14 cellular contexts compared by ENCODE assay signal in the genomic region with DNA sequence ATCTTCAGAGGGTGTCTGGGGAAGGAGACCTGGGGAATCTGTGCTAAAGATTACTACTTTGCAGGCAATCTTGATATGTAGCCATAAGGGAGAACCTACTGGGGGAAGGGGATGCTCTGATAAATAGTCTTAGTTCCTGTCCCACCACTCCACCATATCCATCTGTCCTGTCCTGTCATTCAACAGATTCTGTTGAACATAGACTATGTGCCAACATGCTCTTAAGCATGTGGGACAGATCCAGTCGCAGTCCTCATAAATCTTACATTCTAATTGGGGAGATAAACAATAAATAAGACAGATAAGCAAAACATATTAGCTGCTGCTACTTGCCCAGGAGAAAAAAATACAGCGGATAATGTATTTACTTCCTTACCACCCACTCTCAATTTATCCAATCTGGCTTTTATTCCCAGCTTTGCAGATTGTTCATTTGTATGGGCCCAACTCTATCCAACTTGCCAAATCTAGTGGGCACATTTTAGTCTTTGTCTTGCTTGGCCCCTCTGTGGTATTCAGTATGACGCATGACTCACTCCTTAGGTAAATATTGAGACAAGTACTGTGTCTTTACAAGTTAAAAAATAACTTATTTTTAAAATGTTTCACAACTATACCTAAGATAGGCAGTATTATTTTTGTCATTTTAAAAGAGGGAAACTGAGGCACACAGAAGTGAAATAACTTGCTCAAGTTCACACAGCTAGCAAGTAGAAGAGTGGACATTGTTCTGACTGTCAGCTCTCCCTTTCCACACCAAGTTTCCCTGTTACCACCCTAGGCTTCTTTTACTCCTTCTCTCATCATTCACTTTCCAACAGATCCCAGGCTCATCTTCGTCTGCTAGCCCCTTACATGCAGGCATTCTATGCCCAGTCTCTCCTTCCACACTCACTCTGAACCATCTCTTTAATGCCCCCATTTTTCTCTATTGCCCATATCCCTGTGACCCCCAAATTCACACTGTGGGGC.
A peak's percentile ranks its signal among the peaks of the same experiment; 100 is the strongest.
DNase-seq lines count a peak whose midpoint lies in the region; ATAC-seq and TF ChIP-seq lines count a peak whose summit lies in the region.
"Had no signal": no experiment of that assay in that cellular context is flagged by ENCODE, and none has a peak within 500 bp of the region (broad histone marks: within the 10 kb centered on the region; RNA-seq: fewer than 3 reads in every experiment).

No MANE protein-coding gene starts in this region.

- H3K4me2 ChIP-seq in mesenchymal stem cell (ENCODE audit: low read length, poor library complexity, severe bottlenecking), result peak overlapping the region; percentile 12

- no peak overlapping the region for H4K8ac ChIP-seq in mesenchymal stem cell (ENCODE audit: low read length)

- no peak overlapping the region for H2AFZ ChIP-seq in mesenchymal stem cell (ENCODE audit: low read depth, low read length)

- H2BK5ac ChIP-seq in mesenchymal stem cell (ENCODE audit: low read depth, low read length, poor library complexity, severe bottlenecking), result no peak overlapping the region

- H3K4me1 Mint-ChIP-seq in Caco-2 (ENCODE audit: low read depth, unreplicated experiment), result peaks cover 38% of the 10 kb centered on the region
- peaks cover 4% of the 10 kb centered on the region for H3K4me1 Mint-ChIP-seq in endothelial cell (ENCODE audit: unreplicated experiment)

- peak overlapping the region; percentile 80 for H3K27ac Mint-ChIP-seq in Caco-2 (ENCODE audit: unreplicated experiment)
- H3K27ac Mint-ChIP-seq in endothelial cell (ENCODE audit: unreplicated experiment), result no peak overlapping the region
- H3K27ac Mint-ChIP-seq: stimulated activated naive CD8-positive, alpha-beta T cell treated with anti-CD3 and anti-CD28 coated beads, Interleukin-15, amount 100 ng/mL, for 72 hours had no signal

- H3K4me3 Mint-ChIP-seq in Caco-2 (ENCODE audit: unreplicated experiment), result peak overlapping the region; percentile 50
- H3K4me3 Mint-ChIP-seq in endothelial cell (ENCODE audit: unreplicated experiment), result no peak overlapping the region
- H3K4me3 Mint-ChIP-seq: CD4-positive, CD25-positive, alpha-beta regulatory T cell; stimulated activated naive CD8-positive, alpha-beta T cell treated with anti-CD3 and anti-CD28 coated beads, Interleukin-15, amount 100 ng/mL, for 72 hours had no signal

- POLR2A ChIA-PET in Caco-2 (lab: Charles Lee), result no interaction called here

- no peak overlapping the region for H4K91ac ChIP-seq in mesenchymal stem cell (ENCODE audit: low read length)

- H2BK15ac ChIP-seq in mesenchymal stem cell (ENCODE audit: low read depth, poor library complexity, severe bottlenecking), result no peak overlapping the region

- intact Hi-C loops in Caco-2 (cut with micrococcal nuclease; ENCODE audit: unreplicated experiment), result loop anchor here (1.0 to 2.0 kb wide), 4 partner anchors 82 to 340 kb away; partner anchors contain the start of gene SESN3

- H3K18ac ChIP-seq in mesenchymal stem cell (ENCODE audit: low read depth in 1 of 2, low read length in 2 of 2), result peak overlapping the region in 1 of 2 experiments; percentile 1

- H3K4me1 ChIP-seq in Caco-2, result peaks cover 37% of the 10 kb centered on the region
- H3K4me1 ChIP-seq in mesenchymal stem cell (ENCODE audit: control insufficient read depth, insufficient read depth, low read depth, low read length), result peaks cover 10% of the 10 kb centered on the region

- H3K27ac ChIP-seq in mesenchymal stem cell (ENCODE audit: low read length, poor library complexity, severe bottlenecking), result peak overlapping the region; percentile 22
- H3K27ac ChIP-seq: cardiac muscle cell had no signal

- no peak overlapping the region for H3K14ac ChIP-seq in mesenchymal stem cell (ENCODE audit: low read length in 2 of 2)

- DNase-seq in Caco-2 (peak in 1 of 2 experiments; percentile 61), NCI-H446 (lab: John Stamatoyannopoulos, UW) (peak; percentile 26 to 51), cardiac fibroblast (ENCODE audit: low read depth in 2 of 2) (peak; percentile 13 to 50), mesenchymal stem cell (peak; percentile 31), endothelial cell (ENCODE audit: low spot score) (no peak), NCI-H146 treated with DMSO at 0.1 percent for 48 hours (lab: John Stamatoyannopoulos, UW; ENCODE audit: unreplicated experiment) (no peak)
- DNase-seq: CD4-positive, CD25-positive, alpha-beta regulatory T cell; head of caudate nucleus; stimulated activated CD4-positive, alpha-beta T cell treated with anti-CD3 and anti-CD28 coated beads, Interleukin-15, amount 100 ng/mL, for 24 hours; stimulated activated naive CD8-positive, alpha-beta T cell treated with anti-CD3 and anti-CD28 coated beads, Interleukin-15, amount 100 ng/mL, for 72 hours had no signal

- TF ChIP-seq CTCF in Caco-2 (IDR thresholded peaks at IDR 0.05; ENCODE audit: insufficient read depth in 1 of 2, low read depth in 1 of 2, low read length in 1 of 2, severe bottlenecking in 1 of 2, unreplicated experiment in 1 of 2), result no peak
- TF ChIP-seq CTCF in cardiac fibroblast (IDR thresholded peaks at IDR 0.05; ENCODE audit: low read depth, low read length), result no peak
- TF ChIP-seq CTCF in endothelial cell (IDR thresholded peaks at IDR 0.05; ENCODE audit: unreplicated experiment), result no peak

- no peak for ATAC-seq in GM21737 (IDR thresholded peaks at IDR 0.05; ENCODE audit: unreplicated experiment)
- ATAC-seq in HG02571 (IDR thresholded peaks at IDR 0.05; ENCODE audit: unreplicated experiment), result no peak
- ATAC-seq: GM12878; stimulated activated naive CD8-positive, alpha-beta T cell treated with anti-CD3 and anti-CD28 coated beads, Interleukin-15, amount 100 ng/mL, for 72 hours had no signal

- no peaks in the 10 kb centered on the region for H3K36me3 ChIP-seq in Caco-2 (ENCODE audit: control insufficient read depth, insufficient read depth, low read length)
- no peaks in the 10 kb centered on the region for H3K36me3 ChIP-seq in mesenchymal stem cell (ENCODE audit: control insufficient read depth in 1 of 2, insufficient read depth in 2 of 2, low read depth in 1 of 2, low read length in 2 of 2)
- H3K36me3 ChIP-seq: cardiac muscle cell had no signal

- CTCF ChIA-PET in Caco-2 (lab: Charles Lee), result interaction anchor here (0.7 to 1.7 kb wide), 2 partner anchors 181 to 344 kb away, joined by 3 to 7 read pairs; no protein-coding TSS in a partner anchor

- H3K9me3 Mint-ChIP-seq in Caco-2 (ENCODE audit: unreplicated experiment), result peaks cover 16% of the 10 kb centered on the region
- no peaks in the 10 kb centered on the region for H3K9me3 Mint-ChIP-seq in endothelial cell (ENCODE audit: unreplicated experiment)
- H3K9me3 Mint-ChIP-seq: stimulated activated naive CD8-positive, alpha-beta T cell treated with anti-CD3 and anti-CD28 coated beads, Interleukin-15, amount 100 ng/mL, for 72 hours had no signal

- H2BK120ac ChIP-seq in mesenchymal stem cell (ENCODE audit: low read depth, low read length), result no peak overlapping the region

- H3K23ac ChIP-seq in mesenchymal stem cell (ENCODE audit: low read length in 2 of 2), result no peak overlapping the region

- no peaks in the 10 kb centered on the region for H3K79me1 ChIP-seq in mesenchymal stem cell (replicated peaks; ENCODE audit: low read length, poor library complexity, severe bottlenecking)

- no peak overlapping the region for H3K4me3 ChIP-seq in Caco-2 (ENCODE audit: low read depth, low read length)
- H3K4me3 ChIP-seq in cardiac fibroblast (replicated peaks in 1 of 2; ENCODE audit: low read depth in 2 of 2, low read length in 2 of 2), result no peak overlapping the region
- H3K4me3 ChIP-seq in mesenchymal stem cell (ENCODE audit: insufficient read depth in 1 of 2, low read depth in 1 of 2, low read length in 2 of 2), result no peak overlapping the region
- H3K4me3 ChIP-seq: cardiac muscle cell, GM12878 had no signal

- TSS peak; percentile 98 for BruUV-seq in Caco-2 (replicated peaks; lab: Mats Ljungman, UMichigan)

- H3K27me3 Mint-ChIP-seq in Caco-2 (ENCODE audit: insufficient read depth, unreplicated experiment), result no peaks in the 10 kb centered on the region
- H3K27me3 Mint-ChIP-seq in endothelial cell (ENCODE audit: unreplicated experiment), result no peaks in the 10 kb centered on the region
- H3K27me3 Mint-ChIP-seq: stimulated activated naive CD8-positive, alpha-beta T cell treated with anti-CD3 and anti-CD28 coated beads, Interleukin-15, amount 100 ng/mL, for 72 hours had no signal

- no peak overlapping the region for H3K9ac ChIP-seq in mesenchymal stem cell (ENCODE audit: low read length)

- H3K36me3 Mint-ChIP-seq in Caco-2 (ENCODE audit: insufficient read depth, unreplicated experiment) (no peaks in the 10 kb centered on the region), endothelial cell (ENCODE audit: low read depth, unreplicated experiment) (no peaks in the 10 kb centered on the region)
- H3K36me3 Mint-ChIP-seq: CD4-positive, CD25-positive, alpha-beta regulatory T cell had no signal

- H2AK5ac ChIP-seq in mesenchymal stem cell (ENCODE audit: low read length, severe bottlenecking), result peak overlapping the region; percentile 80

- H3K4ac ChIP-seq in mesenchymal stem cell (ENCODE audit: low read depth in 1 of 2, low read length in 2 of 2), result peak overlapping the region in 1 of 2 experiments; percentile 40

- WGBS in mesenchymal stem cell, result 70% methylated on average over 3 of the region's 4 CpGs

- no peaks in the 10 kb centered on the region for H3K27me3 ChIP-seq in Caco-2 (replicated peaks; ENCODE audit: control insufficient read depth, insufficient read depth, low read length)
- H3K27me3 ChIP-seq in mesenchymal stem cell (ENCODE audit: control insufficient read depth in 1 of 2, insufficient read depth in 1 of 2, low read length in 2 of 2), result no peaks in the 10 kb centered on the region
- H3K27me3 ChIP-seq: cardiac muscle cell had no signal

- no peaks in the 10 kb centered on the region for H3K9me3 ChIP-seq in Caco-2
- no peaks in the 10 kb centered on the region for H3K9me3 ChIP-seq in mesenchymal stem cell (ENCODE audit: control insufficient read depth, low read length)

- H2BK12ac ChIP-seq in mesenchymal stem cell (ENCODE audit: low read length in 2 of 2), result no peak overlapping the region

Comparison
In these comparisons a context has a peak if more than half of its experiments do, and no peak if none do; other contexts are left out.
1. DNase-seq: peak in NCI-H446 (2 of 2), cardiac fibroblast (2 of 2) and mesenchymal stem cell (single experiment); none in endothelial cell (single experiment) and NCI-H146 treated with DMSO at 0.1 percent for 48 hours (single experiment).